Comparison of ENCODE assay signal across 1 cellular context in genomic region chr18:74147491-74147778, GRCh38.
TF ChIP-seq lines count a peak whose summit lies in the region.

No MANE protein-coding gene starts in this region.

TF ChIP-seq in GM23338, 12 proteins besides CTCF, POLR2A, EP300 and RAD21 (continued from another document):
- TF ChIP-seq STAT1 (IDR thresholded peaks at IDR 0.05; ENCODE audit: unreplicated experiment) (no peak), EZH2phosphoT487 (IDR thresholded peaks at IDR 0.05; ENCODE audit: unreplicated experiment) (no peak), REST (IDR thresholded peaks at IDR 0.05; ENCODE audit: unreplicated experiment) (no peak), NANOG (IDR thresholded peaks at IDR 0.05; ENCODE audit: borderline replicate concordance) (no peak), ZNF114 (CRISPR knock-in tag; IDR thresholded peaks at IDR 0.05) (no peak)
